ENCODE assay signal across 21 cellular contexts in genomic region chr5:116507051-116507537, GRCh38.
DNase-seq lines count a peak whose midpoint lies in the region; ATAC-seq, FAIRE-seq and TF ChIP-seq lines count a peak whose summit lies in the region.
"Had no signal": no experiment of that assay in that cellular context is flagged by ENCODE, and none has a peak within 500 bp of the region (broad histone marks: within the 10 kb centered on the region; RNA-seq: fewer than 3 reads in every experiment).

No MANE protein-coding gene starts in this region.

- H3K4ac ChIP-seq in IMR-90 (ENCODE audit: low read depth, low read length): no peak overlapping the region

- ATAC-seq in IMR-90 (ENCODE audit: low read depth): 0 out of 2 replicates have a peak, but pooled peaks have one; percentile 42
- no peak for ATAC-seq in Right ventricle myocardium inferior
- ATAC-seq: stimulated activated effector memory CD8-positive, alpha-beta T cell treated with anti-CD3 and anti-CD28 coated beads, Interleukin-12 subunit alpha, Interleukin-12 subunit beta, amount 100 ng/mL, for 72 hours; upper lobe of right lung had no signal

- dilution Hi-C loops in IMR-90 (cut with HindIII; ENCODE audit: low sequenced_read_pairs, unreplicated experiment): no loop called here

- TF ChIP-seq CTCF in AG04449 (IDR thresholded peaks at IDR 0.05; ENCODE audit: insufficient read depth, low read length, missing control alignments) (no peak), IMR-90 (conservative IDR thresholded peaks at IDR 0.05; ENCODE audit: low read depth, low read length) (no peak), nephron (IDR thresholded peaks at IDR 0.05; ENCODE audit: unreplicated experiment in 3 of 3) (no peak), ovary (IDR thresholded peaks at IDR 0.05) (no peak)

- TF ChIP-seq EP300 in ovary (IDR thresholded peaks at IDR 0.05): no peak

- FAIRE-seq in HTR-8/SVneo (lab: Jason Lieb, UNC) (no peak), RCC 7860 (lab: Jason Lieb, UNC) (no peak)
- FAIRE-seq: astrocyte, kidney had no signal

- no peak overlapping the region for H4K5ac ChIP-seq in IMR-90 (ENCODE audit: low read depth, low read length)

- H2BK15ac ChIP-seq in IMR-90 (ENCODE audit: low read depth, low read length): no peak overlapping the region

- H3K27me3 Mint-ChIP-seq in nephron (ENCODE audit: low read depth): no peaks in the 10 kb centered on the region
- H3K27me3 Mint-ChIP-seq: CD4-positive, alpha-beta memory T cell had no signal

- peak overlapping the region in 2 of 3 experiments; percentile 33 to 66 for H3K4me3 Mint-ChIP-seq in nephron
- H3K4me3 Mint-ChIP-seq: CD4-positive, alpha-beta memory T cell; stimulated activated effector memory CD8-positive, alpha-beta T cell treated with anti-CD3 and anti-CD28 coated beads, Interleukin-12 subunit alpha, Interleukin-12 subunit beta, amount 100 ng/mL, for 72 hours; T-helper 2 cell treated with Interferon-gamma antibody and Interleukin-4, amounts not matched to agents 5 μg/mL and 100 μg/mL, for 36 hours had no signal

- no peak overlapping the region for H2AFZ ChIP-seq in IMR-90 (replicated peaks; ENCODE audit: low read length, poor library complexity)

- H3K4me2 ChIP-seq in IMR-90 (ENCODE audit: low read depth, low read length): no peak overlapping the region

- H3K27ac Mint-ChIP-seq in nephron: peak overlapping the region; percentile 58 to 78 (median 77)
- H3K27ac Mint-ChIP-seq: CD4-positive, alpha-beta memory T cell; stimulated activated effector memory CD8-positive, alpha-beta T cell treated with anti-CD3 and anti-CD28 coated beads, Interleukin-12 subunit alpha, Interleukin-12 subunit beta, amount 100 ng/mL, for 72 hours; T-helper 2 cell treated with Interferon-gamma antibody and Interleukin-4, amounts not matched to agents 5 μg/mL and 100 μg/mL, for 36 hours had no signal

- H3K79me1 ChIP-seq in IMR-90 (ENCODE audit: low read depth in 1 of 2, low read length in 2 of 2): no peaks in the 10 kb centered on the region

- H2BK20ac ChIP-seq in IMR-90 (ENCODE audit: low read depth, low read length): no peak overlapping the region

- TF ChIP-seq RAD21 in IMR-90 (IDR thresholded peaks at IDR 0.05; ENCODE audit: low read length): no peak

- peaks cover 30% of the 10 kb centered on the region for H3K36me3 Mint-ChIP-seq in nephron (ENCODE audit: low read depth)
- H3K36me3 Mint-ChIP-seq: stimulated activated effector memory CD8-positive, alpha-beta T cell treated with anti-CD3 and anti-CD28 coated beads, Interleukin-12 subunit alpha, Interleukin-12 subunit beta, amount 100 ng/mL, for 72 hours had no signal

- intact Hi-C loops in IMR-90 (cut with micrococcal nuclease): no loop called here
- intact Hi-C loops in Right ventricle myocardium inferior (cut with DNase I): no loop called here
- intact Hi-C loops in ovary (cut with DNase I): no loop called here

- H2AK9ac ChIP-seq in IMR-90 (replicated peaks; ENCODE audit: low read depth, low read length, poor library complexity): no peak overlapping the region

- H3K27me3 ChIP-seq in IMR-90 (ENCODE audit: control insufficient read depth, insufficient read depth, low read length) (peaks cover 7% of the 10 kb centered on the region), ovary (no peaks in the 10 kb centered on the region)
- H3K27me3 ChIP-seq: colonic mucosa, spleen, upper lobe of right lung had no signal

- POLR2A ChIA-PET in AG04449 (lab: Yijun Ruan, JAX): no interaction called here
- POLR2A ChIA-PET in IMR-90 (lab: Charles Lee; ENCODE audit: unreplicated experiment): no interaction called here

- no CpG with 5 or more reads among the region's 3 CpGs for WGBS in IMR-90 (ENCODE audit: extremely low coverage in 2 of 2, insufficient read length in 1 of 2), 2 experiments
- WGBS in ovary, 3 donors: 48 to 52% (median 51%) methylated on average over 3 of the region's 3 CpGs

- H2AK5ac ChIP-seq in IMR-90 (ENCODE audit: low read depth, low read length): no peak overlapping the region

- no peak overlapping the region for H3K4me3 ChIP-seq in AG04449 (ENCODE audit: low read depth, low read length)
- no peak overlapping the region for H3K4me3 ChIP-seq in IMR-90 (ENCODE audit: insufficient read depth, low read depth, low read length)
- no peak overlapping the region for H3K4me3 ChIP-seq in ovary
- H3K4me3 ChIP-seq: colonic mucosa, spleen, upper lobe of right lung had no signal

- H3K9ac ChIP-seq in IMR-90 (ENCODE audit: low read depth, low read length): no peak overlapping the region

- H3K9me3 ChIP-seq in IMR-90 (ENCODE audit: control insufficient read depth, insufficient read depth, low read length) (no peaks in the 10 kb centered on the region), ovary (no peaks in the 10 kb centered on the region)
- H3K9me3 ChIP-seq: colonic mucosa, spleen, upper lobe of right lung had no signal

- TF ChIP-seq POLR2A in IMR-90 (IDR thresholded peaks at IDR 0.05; ENCODE audit: low read depth, low read length) (no peak), ovary (IDR thresholded peaks at IDR 0.05) (no peak)

- no peak overlapping the region for H3K18ac ChIP-seq in IMR-90 (ENCODE audit: low read depth, low read length)

- no peak overlapping the region for H2BK5ac ChIP-seq in IMR-90 (ENCODE audit: low read depth, low read length, poor library complexity, severe bottlenecking)

- in situ Hi-C loops in IMR-90 (cut with MboI; ENCODE audit: low sequenced_read_pairs): no loop called here

- CTCF ChIA-PET in AG04449 (lab: Yijun Ruan, JAX): interaction anchor here (1.2 kb wide), 1 partner anchor 15 kb away, joined by 3 read pairs; no protein-coding TSS in a partner anchor
- CTCF ChIA-PET in IMR-90 (lab: Yijun Ruan, JAX): no interaction called here

- no peaks in the 10 kb centered on the region for H3K36me3 ChIP-seq in IMR-90 (ENCODE audit: control insufficient read depth, insufficient read depth, low read length)
- H3K36me3 ChIP-seq in ovary: no peaks in the 10 kb centered on the region
- H3K36me3 ChIP-seq: colonic mucosa, upper lobe of right lung had no signal

- no peak overlapping the region for H3K56ac ChIP-seq in IMR-90 (ENCODE audit: extremely low read depth, insufficient read depth, low read length)

- no peak overlapping the region for H3K14ac ChIP-seq in IMR-90 (replicated peaks; ENCODE audit: low read depth, low read length)

- H3K27ac ChIP-seq in IMR-90 (ENCODE audit: insufficient read depth, low read length): no peak overlapping the region
- H3K27ac ChIP-seq in ovary: no peak overlapping the region
- H3K27ac ChIP-seq: colonic mucosa, spleen, upper lobe of right lung had no signal

- no peaks in the 10 kb centered on the region for H3K9me3 Mint-ChIP-seq in nephron
- H3K9me3 Mint-ChIP-seq: stimulated activated effector memory CD8-positive, alpha-beta T cell treated with anti-CD3 and anti-CD28 coated beads, Interleukin-12 subunit alpha, Interleukin-12 subunit beta, amount 100 ng/mL, for 72 hours; T-helper 2 cell treated with Interferon-gamma antibody and Interleukin-4, amounts not matched to agents 5 μg/mL and 100 μg/mL, for 36 hours had no signal

- H3K23ac ChIP-seq in IMR-90 (ENCODE audit: low read depth, low read length): no peak overlapping the region

- H2BK120ac ChIP-seq in IMR-90 (ENCODE audit: low read depth, low read length): no peak overlapping the region

- peaks cover 2% of the 10 kb centered on the region; the same call in 1 of the 2 replicates for H3K4me1 ChIP-seq in IMR-90 (ENCODE audit: control insufficient read depth, insufficient read depth, low read length)
- H3K4me1 ChIP-seq in ovary (ENCODE audit: insufficient read depth): peaks cover 1% of the 10 kb centered on the region
- H3K4me1 ChIP-seq: colonic mucosa had no signal

- no TSS peak for BruUV-seq in IMR-90 (replicated peaks; lab: Mats Ljungman, UMichigan)

- H3K4me1 Mint-ChIP-seq in nephron: peaks cover 96% of the 10 kb centered on the region
- H3K4me1 Mint-ChIP-seq: CD4-positive, alpha-beta memory T cell; stimulated activated effector memory CD8-positive, alpha-beta T cell treated with anti-CD3 and anti-CD28 coated beads, Interleukin-12 subunit alpha, Interleukin-12 subunit beta, amount 100 ng/mL, for 72 hours had no signal

- DNase-seq in AG04449 (ENCODE audit: low read depth, low spot score): peak; percentile 10
- peak; percentile 11 for DNase-seq in IMR-90
- DNase-seq in fibroblast of gingiva (ENCODE audit: low read depth): peak; percentile 66
- DNase-seq in HTR-8/SVneo (ENCODE audit: insufficient read length, low spot score): no peak
- no peak for DNase-seq in Right ventricle myocardium inferior (ENCODE audit: missing footprints)
- DNase-seq in RCC 7860 (ENCODE audit: low spot score): no peak
- no peak for DNase-seq in ovary
- DNase-seq: activated CD8-positive, alpha-beta memory T cell treated with anti-CD3 and anti-CD28 coated beads, Interleukin-2, amount 50 U/mL, for 4 hours; activated gamma-delta T cell treated with Interleukin-2 at 50 U/mL for 16 hours; CD4-positive, alpha-beta memory T cell; colonic mucosa; kidney; NCI-H146; NCI-H226; SHP77; spleen; upper lobe of right lung had no signal

- no peak overlapping the region for H4K91ac ChIP-seq in IMR-90 (ENCODE audit: insufficient read depth, low read depth, low read length)

- no peaks in the 10 kb centered on the region for H3K9me1 ChIP-seq in IMR-90 (ENCODE audit: insufficient read depth, low read length)

- H4K8ac ChIP-seq in IMR-90 (ENCODE audit: low read depth in 2 of 2, low read length in 2 of 2): no peak overlapping the region

- H4K20me1 ChIP-seq in IMR-90 (ENCODE audit: insufficient read depth, low read length): no peaks in the 10 kb centered on the region

TF ChIP-seq in IMR-90, 13 proteins besides CTCF, POLR2A, EP300 and RAD21:
- TF ChIP-seq RCOR1 (IDR thresholded peaks at IDR 0.05; ENCODE audit: insufficient replicate concordance, low read length) (no peak), FOS (IDR thresholded peaks at IDR 0.05; ENCODE audit: low read depth, low read length) (no peak), NFE2L2 (IDR thresholded peaks at IDR 0.05; ENCODE audit: low read depth, low read length) (no peak), CEBPB (IDR thresholded peaks at IDR 0.05; ENCODE audit: low read depth, low read length) (peak; percentile 57)
TF ChIP-seq in IMR-90: peak in this region for 1.

Comparison
In these comparisons a context has a peak if more than half of its experiments do, and no peak if none do; other contexts are left out.
1. DNase-seq: peak in AG04449 (single experiment), IMR-90 (single experiment) and fibroblast of gingiva (single experiment); none in HTR-8/SVneo (single experiment), Right ventricle myocardium inferior (single experiment), RCC 7860 (single experiment) and ovary (0 of 5).